Comparison of ENCODE assay signal across 1 cellular context in genomic region chr2:30300456-30301221, GRCh38.
TF ChIP-seq lines count a peak whose summit lies in the region.

No MANE protein-coding gene starts in this region.

TF ChIP-seq in SK-N-SH treated with all-trans-retinoic acid at 6 μM for 48 hours, 23 proteins besides CTCF, POLR2A, EP300 and RAD21 (continued from another document):
- no peak for TF ChIP-seq ZNF565 (CRISPR knock-in tag; conservative IDR thresholded peaks at IDR 0.05; ENCODE audit: low read depth)
- TF ChIP-seq ZFP3 (CRISPR knock-in tag; IDR thresholded peaks at IDR 0.05): peak; percentile 83; the same call in 1 of the 2 replicates
